In the genomic region with DNA sequence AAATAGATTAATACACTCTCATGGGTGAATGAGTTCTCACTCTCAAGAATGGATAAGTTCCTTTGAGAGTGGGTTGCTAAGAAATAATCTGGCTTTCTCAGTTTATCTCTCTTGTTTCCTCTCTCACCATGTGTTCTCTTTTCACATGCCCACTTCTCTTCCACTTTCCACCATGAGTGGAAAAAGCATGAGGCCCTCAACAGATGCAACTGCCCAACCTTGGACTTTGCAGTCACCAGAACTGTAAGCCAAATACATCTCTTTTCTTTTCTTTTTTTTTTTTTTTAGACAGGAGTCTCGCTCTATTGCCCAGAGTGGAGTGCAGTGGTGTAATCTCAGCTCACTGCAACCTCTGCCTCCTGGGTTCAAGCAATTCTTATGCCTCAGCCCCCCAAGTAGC, we compare ENCODE assay signal across 27 cellular contexts.
"Had no signal": no experiment of that assay in that cellular context is flagged by ENCODE, and none has a peak within 500 bp of the region (broad histone marks: within the 10 kb centered on the region; RNA-seq: fewer than 3 reads in every experiment).

No MANE protein-coding gene starts in this region.

- H3K27ac ChIP-seq: stomach, suprapubic skin, testis, thoracic aorta, thyroid gland, tibial artery, tibial nerve, transverse colon, upper lobe of left lung, upper lobe of right lung, uterus, vagina had no signal

- H3K27me3 ChIP-seq: stomach, suprapubic skin, testis, thyroid gland, tibial artery, tibial nerve, transverse colon, upper lobe of left lung, upper lobe of right lung, uterus, vagina had no signal

- DNase-seq: stimulated activated CD4-positive, alpha-beta T cell treated with anti-CD3 and anti-CD28 coated beads, Interleukin-2, amount 100 ng/mL, for 48 hours; stimulated activated CD4-positive, alpha-beta T cell treated with anti-CD3 and anti-CD28 coated beads, Interleukin-4, amount 100 ng/mL, for 1 hour; stimulated activated CD4-positive, alpha-beta T cell treated with anti-CD3 and anti-CD28 coated beads, Interleukin-4, amount 100 ng/mL, for 24 hours; stimulated activated CD4-positive, alpha-beta T cell treated with anti-CD3 and anti-CD28 coated beads, Interleukin-4, amount 100 ng/mL, for 4 hours; stimulated activated CD8-positive, alpha-beta memory T cell treated with anti-CD3 and anti-CD28 coated beads, Interleukin-4, amount 100 ng/mL, for 48 hours; stimulated activated naive B cell treated with anti-CD40 and anti-IgM and Interleukin-4, amounts not matched to agents 10 μg/mL and 1 μg/mL and 100 μg/mL, for 72 hours; stimulated activated naive CD4-positive, alpha-beta T cell; stimulated activated naive CD4-positive, alpha-beta T cell treated with Interleukin-2 at 50 U/mL for 16 hours; stimulated activated naive CD8-positive, alpha-beta T cell treated with anti-CD3 and anti-CD28 coated beads, Interleukin-15, amount 100 ng/mL, for 72 hours; stimulated activated naive CD8-positive, alpha-beta T cell treated with anti-CD3 and anti-CD28 coated beads, Interleukin-15, Interleukin-2, amounts not matched to agents 100 U/mL and 50 U/mL, for 24 hours; stomach; substantia nigra; testis; thyroid gland; tibial artery; transverse colon; trophoblast cell; upper lobe of right lung; uterus had no signal

- H3K36me3 ChIP-seq: stomach, suprapubic skin, thoracic aorta, thyroid gland, tibial artery, tibial nerve, transverse colon, upper lobe of left lung, upper lobe of right lung, uterus, vagina had no signal

- H3K4me3 ChIP-seq: stomach, suprapubic skin, testis, thoracic aorta, thyroid gland, tibial artery, tibial nerve, transverse colon, upper lobe of left lung, upper lobe of right lung, uterus, vagina had no signal

- FAIRE-seq: urothelium cell line had no signal

- H3K9me3 ChIP-seq: suprapubic skin, testis, thoracic aorta, thyroid gland, tibial artery, transverse colon, upper lobe of left lung, upper lobe of right lung, uterus, vagina had no signal

- H3K4me1 ChIP-seq: suprapubic skin, testis, thyroid gland, tibial nerve, transverse colon, upper lobe of left lung, upper lobe of right lung, uterus, vagina had no signal

- ATAC-seq: stimulated activated effector memory CD8-positive, alpha-beta T cell treated with anti-CD3 and anti-CD28 coated beads, Interleukin-12 subunit alpha, Interleukin-12 subunit beta, amount 100 ng/mL, for 72 hours; stimulated activated memory B cell treated with anti-CD40 and anti-IgM and Interleukin-4, amounts not matched to agents 10 μg/mL and 1 μg/mL and 100 μg/mL, for 72 hours; stimulated activated naive B cell treated with anti-CD40 and anti-IgM and Interleukin-4, amounts not matched to agents 10 μg/mL and 1 μg/mL and 100 μg/mL, for 72 hours; stimulated activated naive CD8-positive, alpha-beta T cell treated with anti-CD3 and anti-CD28 coated beads, Interleukin-15, amount 100 ng/mL, for 72 hours; stimulated activated naive CD8-positive, alpha-beta T cell treated with anti-CD3 and anti-CD28 coated beads, Interleukin-15, Interleukin-2, amounts not matched to agents 100 U/mL and 50 U/mL, for 24 hours; upper lobe of right lung had no signal
